ENCODE assay signal across 8 cellular contexts in the genomic region with DNA sequence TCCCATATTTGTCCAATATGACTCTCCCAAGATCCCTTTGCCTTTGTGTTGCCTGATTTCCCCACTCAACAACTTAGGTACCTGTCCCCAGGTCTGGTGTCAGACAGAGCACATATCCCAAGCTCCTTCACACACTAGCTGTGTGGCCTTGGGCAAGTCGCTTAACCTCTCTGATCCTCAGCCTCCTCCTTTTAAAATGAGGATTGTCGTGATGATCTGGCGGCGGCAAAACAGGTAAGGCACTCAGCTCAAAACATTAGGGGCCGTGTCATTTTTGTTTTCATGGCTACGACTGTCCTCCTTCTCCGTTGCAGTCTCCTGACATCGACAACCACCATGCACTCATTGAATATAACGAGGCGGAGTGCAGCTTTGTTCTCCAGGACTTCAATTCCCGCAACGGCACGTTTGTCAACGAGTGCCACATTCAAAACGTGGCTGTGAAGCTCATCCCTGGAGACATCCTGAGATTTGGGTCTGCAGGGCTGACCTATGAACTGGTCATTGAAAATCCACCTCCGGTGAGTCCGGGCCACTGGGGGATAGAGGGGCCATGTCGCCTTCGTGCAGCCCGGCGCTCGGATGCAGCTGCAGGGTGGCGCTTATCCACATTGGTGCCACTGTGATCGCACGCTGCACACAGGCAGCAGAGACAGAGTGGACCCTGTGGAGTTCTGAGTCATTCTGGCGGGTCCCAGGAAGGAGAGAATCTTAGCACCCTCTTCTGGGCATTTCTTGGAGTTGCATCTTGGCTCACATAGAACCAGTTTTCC. TPM values are rescaled to one million over a fixed set of nuclear protein-coding genes. Genes with fewer than 3 reads are reported as not detected.
DNase-seq lines count a peak whose midpoint lies in the region; ATAC-seq and TF ChIP-seq lines count a peak whose summit lies in the region.

No MANE protein-coding gene starts in this region.

- H3K36me3 ChIP-seq in GM06990 (ENCODE audit: control insufficient read depth, insufficient read depth, low read length) (no peaks in the 10 kb centered on the region), colonic mucosa (no peaks in the 10 kb centered on the region), left lung (no peaks in the 10 kb centered on the region)

- H3K9me3 ChIP-seq in colonic mucosa: no peaks in the 10 kb centered on the region
- no peaks in the 10 kb centered on the region for H3K9me3 ChIP-seq in left lung

- H3K27me3 ChIP-seq in GM06990 (replicated peaks; ENCODE audit: control insufficient read depth, insufficient read depth, low read length) (no peaks in the 10 kb centered on the region; the same call in 1 of the 2 replicates), colonic mucosa (no peaks in the 10 kb centered on the region), left lung (no peaks in the 10 kb centered on the region)

- H3K4me1 ChIP-seq in colonic mucosa (no peaks in the 10 kb centered on the region), left lung (peaks cover 0 to 7% of the 10 kb centered on the region in 2 donors)

- intact Hi-C loops in colonic mucosa (cut with DNase I): loop anchor here (5.0 kb wide), 2 partner anchors 120 to 145 kb away; a partner anchor contains a TSS
- intact Hi-C loops in left lung (cut with DNase I): loop anchor here in 1 of 2 donors (5.0 kb wide), 2 partner anchors 120 to 145 kb away; a partner anchor contains a TSS

- peak; percentile 58 for DNase-seq in A172 (ENCODE audit: low spot score)
- DNase-seq in GM06990 (ENCODE audit: extremely low read depth, insufficient read length): no peak
- peak; percentile 46 for DNase-seq in NCI-H128 (lab: John Stamatoyannopoulos, UW; ENCODE audit: unreplicated experiment)
- peak; percentile 81 for DNase-seq in SKM-1 treated with dmso at 0.1 percent for 144 hours (lab: John Stamatoyannopoulos, UW; ENCODE audit: unreplicated experiment)
- DNase-seq in colonic mucosa: peak; percentile 81
- DNase-seq in left lung: peak in 1 of 2 donors; percentile 66
- DNase-seq in stimulated activated CD4-positive, alpha-beta T cell treated with anti-CD3 and anti-CD28 coated beads, Interleukin-4, amount 100 ng/mL, for 48 hours (ENCODE audit: low read depth in 2 of 2): peak; percentile 26 to 36
- no peak for DNase-seq in T-helper 9 cell

- H3K4me3 ChIP-seq in GM06990 (replicated peaks; ENCODE audit: low read depth, low read length) (no peak overlapping the region), colonic mucosa (no peak overlapping the region), left lung (no peak overlapping the region)

- peak; percentile 99 for ATAC-seq in left lung

- H3K9ac ChIP-seq in colonic mucosa (ENCODE audit: low read depth in 2 of 2, low read length in 2 of 2): peak overlapping the region in 1 of 2 donors; percentile 60

- peak; percentile 69 for TF ChIP-seq CTCF in GM06990 (IDR thresholded peaks at IDR 0.05; ENCODE audit: insufficient read depth, low read length, poor library complexity, severe bottlenecking)
- peak; percentile 74 for TF ChIP-seq CTCF in colonic mucosa (IDR thresholded peaks at IDR 0.05)
- peak; percentile 80 to 82 for TF ChIP-seq CTCF in left lung (IDR thresholded peaks at IDR 0.05)

- H3K27ac ChIP-seq in colonic mucosa (no peak overlapping the region), left lung (no peak overlapping the region)

RNA-seq across cellular contexts. Expression of a gene that starts 25.2 kb away (rescaled TPM):
- 4.6 and 6.0 TPM in 2 replicates for total RNA-seq in A172 (2014; rRNA removed; shearing (Covaris generic))
- total RNA-seq in colonic mucosa: 1 to 10 TPM; 1.5 to 1.8 TPM
- total RNA-seq in left lung: 1 to 10 TPM; 1.4 to 8.5 TPM

Comparison
In these comparisons a context has a peak if more than half of its experiments do, and no peak if none do; other contexts are left out.
1. DNase-seq: peak in A172 (single experiment), NCI-H128 (single experiment), SKM-1 treated with dmso at 0.1 percent for 144 hours (single experiment), colonic mucosa (single experiment) and stimulated activated CD4-positive, alpha-beta T cell treated with anti-CD3 and anti-CD28 coated beads, Interleukin-4, amount 100 ng/mL, for 48 hours (2 of 2); none in GM06990 (single experiment) and T-helper 9 cell (single experiment).
2. Peak in every context shown above with its lines, with median percentiles within 50 percentile points of each other: CTCF ChIP-seq.